ENCODE assay signal across 12 cellular contexts in the genomic region with DNA sequence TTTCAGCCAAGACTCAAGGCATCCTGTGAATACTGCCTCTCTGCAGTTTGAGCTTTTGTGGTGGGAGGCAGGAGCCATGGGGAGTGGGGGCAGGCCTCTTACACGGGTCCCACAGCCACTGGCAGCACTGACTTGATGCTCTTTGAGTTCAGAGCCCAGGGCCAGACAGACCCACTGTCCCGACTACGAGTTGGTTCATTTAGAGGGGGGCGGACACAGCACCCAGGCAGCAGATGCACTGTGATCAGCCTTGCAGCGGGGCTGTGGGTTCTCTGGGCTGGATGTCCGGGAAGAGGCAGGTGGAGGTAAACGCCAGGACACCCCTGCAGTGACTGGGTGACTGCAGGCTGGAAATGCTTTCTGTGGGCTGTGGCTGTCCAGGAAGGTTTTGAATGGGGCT.
DNase-seq lines count a peak whose midpoint lies in the region; ATAC-seq, FAIRE-seq and TF ChIP-seq lines count a peak whose summit lies in the region.
"Had no signal": no experiment of that assay in that cellular context is flagged by ENCODE, and none has a peak within 500 bp of the region (broad histone marks: within the 10 kb centered on the region; RNA-seq: fewer than 3 reads in every experiment).

No MANE protein-coding gene starts in this region.

- H3K4me3 ChIP-seq in BLaER1, result no peak overlapping the region
- H3K4me3 ChIP-seq in H1 (ENCODE audit: extremely low read depth in 1 of 4, insufficient read depth in 2 of 4, low read depth in 3 of 4, low read length in 4 of 4), result no peak overlapping the region
- H3K4me3 ChIP-seq: mucosa of descending colon, suprapubic skin had no signal

- H3K79me1 ChIP-seq in H9 (ENCODE audit: insufficient read depth, low read depth, low read length, poor library complexity, severe bottlenecking), result peaks cover 13% of the 10 kb centered on the region
- peaks cover 40% of the 10 kb centered on the region for H3K79me1 ChIP-seq in H1 (ENCODE audit: low read depth, low read length)

- H3K36me3 ChIP-seq in BLaER1, result peaks cover 15% of the 10 kb centered on the region; the same call in 1 of the 2 replicates
- H3K36me3 ChIP-seq in H1 (ENCODE audit: control insufficient read depth in 2 of 4, insufficient read depth in 4 of 4, low read length in 3 of 4), result no peaks in the 10 kb centered on the region
- H3K36me3 ChIP-seq: suprapubic skin had no signal

- no peak overlapping the region; the same call in 1 of the 2 replicates for H3K14ac ChIP-seq in H9 (ENCODE audit: insufficient read depth, low read length)
- no peak overlapping the region for H3K14ac ChIP-seq in H1 (ENCODE audit: insufficient read length)

- H3K18ac ChIP-seq in H9 (ENCODE audit: insufficient read length, low read depth, low read length), result no peak overlapping the region
- no peak overlapping the region for H3K18ac ChIP-seq in H1 (ENCODE audit: extremely low read depth, low read length)

- TF ChIP-seq RAD21 in H1 (IDR thresholded peaks at IDR 0.05 in 1 of 2, conservative IDR thresholded peaks at IDR 0.05 in 1 of 2; ENCODE audit: low read depth in 2 of 2, low read length in 2 of 2), result no peak

- H2AFZ ChIP-seq in H9 (ENCODE audit: low read length) (no peak overlapping the region), H1 (ENCODE audit: low read length) (no peak overlapping the region)

- TF ChIP-seq CTCF in H9 (conservative IDR thresholded peaks at IDR 0.05), result no peak
- TF ChIP-seq CTCF in H1 (IDR thresholded peaks at IDR 0.05; ENCODE audit: control extremely low read depth in 1 of 3, insufficient read depth in 1 of 3, low read depth in 1 of 3, low read length in 3 of 3), result no peak
- TF ChIP-seq CTCF in osteocyte (IDR thresholded peaks at IDR 0.05), result no peak

- peaks cover 7% of the 10 kb centered on the region for H3K23me2 ChIP-seq in H9 (ENCODE audit: insufficient read length, low read depth, low read length, poor library complexity, severe bottlenecking)
- H3K23me2 ChIP-seq in H1 (ENCODE audit: low read depth, low read length), result peaks cover 12% of the 10 kb centered on the region; the same call in 1 of the 2 replicates

- H3K9ac ChIP-seq in BLaER1 (peak overlapping the region; percentile 95; the same call in 1 of the 2 replicates), H9 (ENCODE audit: extremely low read depth, insufficient read length, low read length) (no peak overlapping the region), H1 (replicated peaks in 1 of 4; ENCODE audit: extremely low read depth in 1 of 4, low read depth in 3 of 4, low read length in 3 of 4) (no peak overlapping the region)

- H4K20me1 ChIP-seq in BLaER1 (peaks cover 84% of the 10 kb centered on the region), H9 (ENCODE audit: control insufficient read depth, insufficient read depth, insufficient read length) (peaks cover 6% of the 10 kb centered on the region), H1 (replicated peaks in 1 of 2; ENCODE audit: control insufficient read depth in 1 of 2, insufficient read depth in 2 of 2, low read length in 2 of 2) (peaks cover 28 to 42% of the 10 kb centered on the region in 2 experiments)

- H3K36me3 Mint-ChIP-seq in H9 (ENCODE audit: insufficient read depth in 1 of 3, low read depth in 3 of 3) (peaks cover 0 to 2% (median 0%) of the 10 kb centered on the region in 3 experiments; a peak in 1 of 7 replicates), osteocyte (ENCODE audit: unreplicated experiment) (no peaks in the 10 kb centered on the region)

- H3K23ac ChIP-seq in H9 (ENCODE audit: insufficient read length, low read depth, low read length) (no peak overlapping the region), H1 (ENCODE audit: insufficient read length) (no peak overlapping the region)

- H3K27ac Mint-ChIP-seq in H9, result peak overlapping the region in 2 of 3 experiments; percentile 50 to 73; a peak in 3 of 7 replicates
- peak overlapping the region; percentile 31 for H3K27ac Mint-ChIP-seq in osteocyte (ENCODE audit: unreplicated experiment)

- H3K4me1 Mint-ChIP-seq in H9 (peaks cover 65 to 85% of the 10 kb centered on the region in 2 experiments), osteocyte (ENCODE audit: unreplicated experiment) (peaks cover 80% of the 10 kb centered on the region)

- no peak for FAIRE-seq in H1 (lab: Jason Lieb, UNC)

- H3K56ac ChIP-seq in H9 (ENCODE audit: insufficient read length, low read depth, low read length), result no peak overlapping the region
- H3K56ac ChIP-seq in H1 (replicated peaks; ENCODE audit: insufficient read length, low read depth, low read length), result no peak overlapping the region

- no peaks in the 10 kb centered on the region for H3K9me3 ChIP-seq in BLaER1
- no peaks in the 10 kb centered on the region for H3K9me3 ChIP-seq in H9 (ENCODE audit: control insufficient read depth, low read depth, low read length)
- no peaks in the 10 kb centered on the region for H3K9me3 ChIP-seq in H1 (ENCODE audit: insufficient read depth in 2 of 2, low read depth in 1 of 2, low read length in 1 of 2)
- H3K9me3 ChIP-seq: mucosa of descending colon, suprapubic skin had no signal

- H2BK5ac ChIP-seq in H9 (ENCODE audit: insufficient read length, low read length) (no peak overlapping the region), H1 (ENCODE audit: low read depth, low read length) (no peak overlapping the region)

- WGBS in H9 (ENCODE audit: extremely low coverage, insufficient read length, low lambda C conversion rate), result no CpG with 5 or more reads among the region's 7 CpGs
- 92% methylated on average over 7 of the region's 7 CpGs; no CpG with 5 or more reads in 1 of the 2 experiments for WGBS in H1 (ENCODE audit: extremely low coverage in 1 of 2, insufficient coverage in 1 of 2, insufficient read length in 1 of 2, insufficient replicate concordance in 2 of 2, low coverage in 1 of 2, low lambda C conversion rate in 2 of 2, missing lambda C conversion rate in 1 of 2), 2 experiments

- H3K4ac ChIP-seq in H9 (ENCODE audit: low read depth, low read length), result no peak overlapping the region
- no peak overlapping the region for H3K4ac ChIP-seq in H1 (replicated peaks; ENCODE audit: insufficient read length, low read depth, low read length)

- H2BK12ac ChIP-seq in H9 (ENCODE audit: insufficient read length, low read depth, low read length) (no peak overlapping the region), H1 (ENCODE audit: low read depth, low read length) (no peak overlapping the region)

- H3K9me3 Mint-ChIP-seq in H9, result no peaks in the 10 kb centered on the region
- H3K9me3 Mint-ChIP-seq in osteocyte (ENCODE audit: unreplicated experiment), result no peaks in the 10 kb centered on the region

- H2AK5ac ChIP-seq in H9 (ENCODE audit: insufficient read length, low read length) (no peak overlapping the region), H1 (ENCODE audit: low read depth, low read length) (no peak overlapping the region)

- H3K27ac ChIP-seq in BLaER1 (0 out of 2 replicates have a peak overlapping the region, but pooled peaks have one; percentile 24), H9 (ENCODE audit: insufficient read length, low read depth, low read length) (no peak overlapping the region), H1 (ENCODE audit: low read depth, low read length) (no peak overlapping the region)

- H4K91ac ChIP-seq in H9 (ENCODE audit: insufficient read length, low read depth, low read length), result no peak overlapping the region
- H4K91ac ChIP-seq in H1 (replicated peaks; ENCODE audit: insufficient read length, low read length), result no peak overlapping the region

- TF ChIP-seq EP300 in H1 (IDR thresholded peaks at IDR 0.05; ENCODE audit: borderline replicate concordance in 1 of 2, low read depth in 2 of 2, low read length in 2 of 2), result no peak

- ATAC-seq in GM18520 (IDR thresholded peaks at IDR 0.05; ENCODE audit: unreplicated experiment), result no peak
- ATAC-seq: mucosa of descending colon had no signal

- H3K27me3 Mint-ChIP-seq in H9 (ENCODE audit: low read depth) (no peaks in the 10 kb centered on the region; the same call in 1 of the 2 replicates), osteocyte (ENCODE audit: unreplicated experiment) (no peaks in the 10 kb centered on the region)

- H2BK15ac ChIP-seq in H9 (ENCODE audit: low read depth, low read length) (no peak overlapping the region), H1 (ENCODE audit: low read length) (peak overlapping the region; percentile 92; the same call in 1 of the 2 replicates)

- H4K8ac ChIP-seq in H9 (replicated peaks; ENCODE audit: insufficient read length, low read depth, low read length) (no peak overlapping the region), H1 (ENCODE audit: extremely low read depth, insufficient read depth, low read length) (no peak overlapping the region)

- H3K4me3 Mint-ChIP-seq in H9, result no peak overlapping the region
- H3K4me3 Mint-ChIP-seq in osteocyte (ENCODE audit: unreplicated experiment), result no peak overlapping the region

- H2BK120ac ChIP-seq in H9 (ENCODE audit: low read depth, low read length, poor library complexity, severe bottlenecking) (no peak overlapping the region), H1 (replicated peaks; ENCODE audit: low read depth, low read length) (no peak overlapping the region)

- no peak for TF ChIP-seq POLR2A in H1 (IDR thresholded peaks at IDR 0.05; ENCODE audit: control extremely low read depth in 1 of 2, low read depth in 2 of 2, low read length in 2 of 2)

- H2BK20ac ChIP-seq in H9 (ENCODE audit: low read depth, low read length, poor library complexity, severe bottlenecking) (no peak overlapping the region), H1 (ENCODE audit: low read length) (no peak overlapping the region)

- DNase-seq in H9 (no peak), H1 (ENCODE audit: low read depth in 1 of 2, low spot score in 2 of 2) (no peak), osteocyte (ENCODE audit: extremely low spot score, unreplicated experiment) (no peak), HT-29 (ENCODE audit: low spot score) (no peak), COR-L47 (lab: John Stamatoyannopoulos, UW) (no peak), NCI-H1092 (lab: John Stamatoyannopoulos, UW) (no peak)
- DNase-seq: activated CD4-positive, alpha-beta T cell treated with anti-CD3 and anti-CD28 coated beads, Interleukin-2, amount 50 U/mL, for 48 hours; mucosa of descending colon; NCI-H748 treated with DMSO at 0.1 percent for 48 hours had no signal

- H3K4me1 ChIP-seq in BLaER1, result peaks cover 79% of the 10 kb centered on the region
- peaks cover 22% of the 10 kb centered on the region; the same call in 1 of the 2 replicates for H3K4me1 ChIP-seq in H9 (ENCODE audit: insufficient read depth, low read length)
- H3K4me1 ChIP-seq in H1 (replicated peaks in 1 of 4; ENCODE audit: control insufficient read depth in 3 of 4, insufficient read depth in 4 of 4, low read length in 3 of 4), result peaks cover 5 to 66% (median 48%) of the 10 kb centered on the region in 4 experiments

- H4K5ac ChIP-seq in H9 (ENCODE audit: insufficient read length, low read depth, low read length) (no peak overlapping the region), H1 (ENCODE audit: insufficient read length, low read depth, low read length) (no peak overlapping the region)

- CTCF ChIA-PET in H1 (lab: Charles Lee; ENCODE audit: partially characterized antibody), result interaction anchor here (1.0 to 5.2 kb wide), 5 partner anchors 11 to 117 kb away, joined by 3 to 29 read pairs (median 5); no protein-coding TSS in a partner anchor

- peaks cover 15% of the 10 kb centered on the region; the same call in 1 of the 2 replicates for H3K79me2 ChIP-seq in H9 (ENCODE audit: insufficient read depth, low read length)
- H3K79me2 ChIP-seq in H1 (ENCODE audit: control insufficient read depth in 1 of 2, insufficient read depth in 2 of 2, low read length in 2 of 2), result peaks cover 18 to 89% of the 10 kb centered on the region in 2 experiments

- POLR2A ChIA-PET in H1 (lab: Charles Lee; ENCODE audit: partially characterized antibody), result interaction anchor here (1.0 to 1.5 kb wide), 4 partner anchors 9 to 124 kb away, joined by 3 to 6 read pairs (median 3); no protein-coding TSS in a partner anchor

- H3K27me3 ChIP-seq in BLaER1, result no peaks in the 10 kb centered on the region
- no peaks in the 10 kb centered on the region for H3K27me3 ChIP-seq in H9 (ENCODE audit: insufficient read depth, low read length)
- H3K27me3 ChIP-seq in H1 (replicated peaks in 1 of 4; ENCODE audit: control insufficient read depth in 3 of 4, extremely low read depth in 1 of 4, insufficient read depth in 3 of 4, low read length in 3 of 4), result no peaks in the 10 kb centered on the region
- H3K27me3 ChIP-seq: suprapubic skin had no signal

- peak overlapping the region; percentile 96 for H3K4me2 ChIP-seq in BLaER1
- no peak overlapping the region for H3K4me2 ChIP-seq in H9 (ENCODE audit: insufficient read depth, insufficient read length, low read length)
- no peak overlapping the region for H3K4me2 ChIP-seq in H1 (ENCODE audit: insufficient read depth in 1 of 2, low read depth in 2 of 2, low read length in 2 of 2)

- no peak overlapping the region for H3T11ph ChIP-seq in H9 (ENCODE audit: low read length)
